ENCODE assay signal across 8 cellular contexts in genomic region chr1:1304331-1305299, GRCh38. TPM values are rescaled to one million over a fixed set of nuclear protein-coding genes. Genes with fewer than 3 reads are reported as not detected.
DNase-seq lines count a peak whose midpoint lies in the region; ATAC-seq, FAIRE-seq and TF ChIP-seq lines count a peak whose summit lies in the region.

No MANE protein-coding gene starts in this region.

- H3K9ac ChIP-seq in K562 (ENCODE audit: insufficient read depth in 1 of 2, low read depth in 2 of 2, low read length in 2 of 2) (peak overlapping the region; percentile 57 to 97), iPS-15b (ENCODE audit: low read depth, low read length) (peak overlapping the region; percentile 54)

- no peak for TF ChIP-seq EP300 in K562 (IDR thresholded peaks at IDR 0.05; ENCODE audit: low read length)

- POLR2A ChIA-PET in K562 (lab: Yijun Ruan, JAX): interaction anchor here (0.6 to 1.4 kb wide), 5 partner anchors 10 to 277 kb away, joined by 3 to 7 read pairs (median 3); no protein-coding TSS in a partner anchor

- H4K20me1 ChIP-seq in K562 (replicated peaks; ENCODE audit: control insufficient read depth, insufficient read depth, low read length): peaks cover 28% of the 10 kb centered on the region; the same call in 1 of the 2 replicates

- H3K4me3 ChIP-seq in K562: peak overlapping the region; percentile 94
- H3K4me3 ChIP-seq in iPS-15b (ENCODE audit: low read depth, low read length): peak overlapping the region; percentile 30

- H3K36me3 ChIP-seq in K562 (ENCODE audit: control insufficient read depth, insufficient read depth, low read length) (peaks cover 9% of the 10 kb centered on the region; the same call in 2 of the 3 replicates), iPS-15b (ENCODE audit: control insufficient read depth, insufficient read depth, low read length) (peaks cover 3% of the 10 kb centered on the region)

- in situ Hi-C loops in K562 (cut with MboI): no loop called here

- peaks cover 16% of the 10 kb centered on the region for H3K9me1 ChIP-seq in K562 (ENCODE audit: control insufficient read depth, insufficient read depth, low read length)

- peaks cover 35 to 89% of the 10 kb centered on the region in 2 experiments for H3K4me1 ChIP-seq in K562 (replicated peaks in 1 of 2; ENCODE audit: control insufficient read depth in 2 of 2, insufficient read depth in 2 of 2, low read length in 2 of 2)
- H3K4me1 ChIP-seq in iPS-15b (ENCODE audit: control insufficient read depth, insufficient read depth, low read length): peaks cover 5% of the 10 kb centered on the region

- peak; percentile 51 for FAIRE-seq in K562 (lab: Jason Lieb, UNC)
- FAIRE-seq in GM12891 (lab: Jason Lieb, UNC): no peak

- BruUV-seq in K562 (replicated peaks; lab: Mats Ljungman, UMichigan): no TSS peak

- CTCF ChIA-PET in K562 (lab: Yijun Ruan, JAX; ENCODE audit: low intra/inter-chr PET ratio): no interaction called here

- TF ChIP-seq POLR2A in K562 (conservative IDR thresholded peaks at IDR 0.05) (no peak), GM12891 (IDR thresholded peaks at IDR 0.05; ENCODE audit: low read depth, low read length) (no peak)

- peak overlapping the region; percentile 75 for H3K4me2 ChIP-seq in K562 (ENCODE audit: insufficient read depth, low read length)

- H3K79me2 ChIP-seq in K562 (ENCODE audit: control insufficient read depth, insufficient read depth, low read length): peaks cover 45% of the 10 kb centered on the region

- ATAC-seq in K562 (peak; percentile 25), HG02571 (IDR thresholded peaks at IDR 0.05; ENCODE audit: unreplicated experiment) (no peak), HG03520 (IDR thresholded peaks at IDR 0.05; ENCODE audit: unreplicated experiment) (no peak)

- H3K27ac ChIP-seq in K562 (ENCODE audit: extremely low read depth, low read depth, low read length): peak overlapping the region; percentile 62

- H3K9me3 ChIP-seq in K562 (replicated peaks; ENCODE audit: control insufficient read depth, insufficient read depth, low read depth, low read length) (no peaks in the 10 kb centered on the region), iPS-15b (ENCODE audit: control insufficient read depth, insufficient read depth, low read length) (no peaks in the 10 kb centered on the region)

- intact Hi-C loops in K562 (cut with micrococcal nuclease): loop anchor here (5.0 to 10.0 kb wide), 2 partner anchors 73 to 920 kb away; partner anchors contain the start of genes AURKAIP1 and SKI

- DNase-seq in GM04503 (ENCODE audit: low read depth): peak; percentile 31
- DNase-seq in NCI-H2227 treated with DMSO at 0.1 percent for 48 hours (lab: John Stamatoyannopoulos, UW): peak; percentile 76
- DNase-seq in K562 (ENCODE audit: extremely low read depth in 1 of 4, low spot score in 3 of 4): peak; percentile 52 to 84 (median 58)
- DNase-seq in renal cortical epithelial cell (ENCODE audit: low read depth): peak; percentile 38
- DNase-seq in GM12891 (ENCODE audit: insufficient read length, low spot score): no peak

- H2AFZ ChIP-seq in K562 (ENCODE audit: low read depth, low read length): peak overlapping the region; percentile 61

- WGBS in K562 (ENCODE audit: insufficient coverage, low coverage, missing lambda C conversion rate): 37% methylated on average over 29 of the region's 29 CpGs

- no peak for TF ChIP-seq CTCF in K562 (IDR thresholded peaks at IDR 0.05 in 2 of 3, conservative IDR thresholded peaks at IDR 0.05 in 1 of 3; ENCODE audit: insufficient read depth in 2 of 3, low read depth in 1 of 3, low read length in 3 of 3)

- no peak for TF ChIP-seq RAD21 in K562 (CRISPR knock-in tag; conservative IDR thresholded peaks at IDR 0.05 in 1 of 2, IDR thresholded peaks at IDR 0.05 in 1 of 2)

- H3K27me3 ChIP-seq in K562 (ENCODE audit: control insufficient read depth in 2 of 2, insufficient read depth in 2 of 2, low read length in 2 of 2) (no peaks in the 10 kb centered on the region), iPS-15b (ENCODE audit: control insufficient read depth, insufficient read depth, low read length) (no peaks in the 10 kb centered on the region)

RNA-seq across cellular contexts. Expression of gene ACAP3, which starts 3.1 kb away (rescaled TPM):
- total RNA-seq in K562 (2011; cell fraction: chromatin; rRNA removed; ENCODE audit: low replicate concordance): 140 and 407 TPM in 2 replicates
- 278 and 333 TPM in 2 replicates for total RNA-seq in K562 (2011; cell fraction: nucleolus; rRNA removed)
- 136 and 156 TPM in 2 replicates for total RNA-seq in K562 (2011; cell fraction: nucleoplasm; rRNA removed)
- total RNA-seq in K562 (2014; rRNA removed) (29.6 and 33.3 TPM in 2 replicates), K562 (2014; rRNA removed; fragmentation: Illumina TruSeq; extraction: Trizol) (1.9 and 3.5 TPM in 2 replicates), K562 (2015; rRNA removed; fragmentation: Illumina TruSeq; extraction: Trizol) (14.0 and 15.2 TPM in 2 replicates), K562 (2021) (44.1 and 49.0 TPM in 2 replicates), renal cortical epithelial cell (24.8 and 34.6 TPM in 2 replicates)
- polyA plus RNA-seq in K562 (2011; rRNA removed) (12.0 and 27.1 TPM in 2 replicates), K562 (2014; fragmentation: Illumina TruSeq; extraction: Trizol) (7.2 and 11.8 TPM in 2 replicates), K562 (2014; fragmentation: Nextera tagmentation; extraction: Ambion mirVana) (under 1 TPM; 0.01 to 0.06 TPM), K562 (2014; rRNA removed) (43.8 and 44.8 TPM in 2 replicates)
- 8.5 and 20.8 TPM in 2 replicates for polyA plus RNA-seq in K562 (2011; cell fraction: cytosol; rRNA removed)
- polyA plus RNA-seq in K562 (2011; cell fraction: nucleus; rRNA removed): 346 and 462 TPM in 2 replicates
- 38.9 and 49.6 TPM in 2 replicates for polyA plus RNA-seq in K562 (2012)
- polyA minus RNA-seq in K562 (2011; rRNA and poly(A)+ RNA removed): 6.3 and 10.7 TPM in 2 replicates
- polyA minus RNA-seq in K562 (2011; cell fraction: cytosol; rRNA and poly(A)+ RNA removed): 13.7 and 15.3 TPM in 2 replicates
- 42.4 and 46.1 TPM in 2 replicates for polyA minus RNA-seq in K562 (2011; cell fraction: nucleus; rRNA and poly(A)+ RNA removed)
- 16.1 TPM for polyA plus RNA-seq in GM12891 (2012; ENCODE audit: low read depth, missing spikeins)

RNA-seq across cellular contexts. Expression of gene PUSL1, which starts 3.8 kb away (rescaled TPM):
- total RNA-seq in K562 (2011; cell fraction: chromatin; rRNA removed; ENCODE audit: low replicate concordance): 13.3 and 63.1 TPM in 2 replicates
- total RNA-seq in K562 (2011; cell fraction: nucleolus; rRNA removed): 74.5 and 90.1 TPM in 2 replicates
- 23.2 and 31.2 TPM in 2 replicates for total RNA-seq in K562 (2011; cell fraction: nucleoplasm; rRNA removed)
- 86.9 and 103 TPM in 2 replicates for total RNA-seq in K562 (2014; rRNA removed)
- total RNA-seq in K562 (2014; rRNA removed; fragmentation: Illumina TruSeq; extraction: Trizol): 5.6 and 7.0 TPM in 2 replicates
- total RNA-seq in K562 (2015; rRNA removed; fragmentation: Illumina TruSeq; extraction: Trizol): 29.7 and 31.4 TPM in 2 replicates
- total RNA-seq in K562 (2021): 80.1 and 83.0 TPM in 2 replicates
- polyA plus RNA-seq in K562 (2011; rRNA removed): 13.6 and 22.4 TPM in 2 replicates
- polyA plus RNA-seq in K562 (2011; cell fraction: cytosol; rRNA removed): 29.8 and 137 TPM in 2 replicates
- polyA plus RNA-seq in K562 (2011; cell fraction: nucleus; rRNA removed): 41.7 and 71.9 TPM in 2 replicates
- polyA plus RNA-seq in K562 (2012): 35.1 and 53.3 TPM in 2 replicates
- 10.5 and 25.1 TPM in 2 replicates for polyA plus RNA-seq in K562 (2014; fragmentation: Illumina TruSeq; extraction: Trizol)
- 1 to 10 TPM in 1 of 2 experiments, under 1 TPM in 1; 0.62 to 1.7 TPM for polyA plus RNA-seq in K562 (2014; fragmentation: Nextera tagmentation; extraction: Ambion mirVana)
- 68.5 and 76.0 TPM in 2 replicates for polyA plus RNA-seq in K562 (2014; rRNA removed)
- 3.5 and 5.7 TPM in 2 replicates for polyA minus RNA-seq in K562 (2011; rRNA and poly(A)+ RNA removed)
- 22.0 and 25.8 TPM in 2 replicates for polyA minus RNA-seq in K562 (2011; cell fraction: cytosol; rRNA and poly(A)+ RNA removed)
- polyA minus RNA-seq in K562 (2011; cell fraction: nucleus; rRNA and poly(A)+ RNA removed): 33.5 and 38.2 TPM in 2 replicates
- total RNA-seq in renal cortical epithelial cell: 14.2 and 24.0 TPM in 2 replicates
- polyA plus RNA-seq in GM12891 (2012; ENCODE audit: low read depth, missing spikeins): 10.1 TPM

RNA-seq across cellular contexts. Expression of gene INTS11, which starts 19.8 kb away (rescaled TPM):
- 317 and 866 TPM in 2 replicates for total RNA-seq in K562 (2011; cell fraction: chromatin; rRNA removed; ENCODE audit: low replicate concordance)
- total RNA-seq in K562 (2011; cell fraction: nucleolus; rRNA removed): 565 and 578 TPM in 2 replicates
- total RNA-seq in K562 (2011; cell fraction: nucleoplasm; rRNA removed): 402 and 440 TPM in 2 replicates
- total RNA-seq in K562 (2014; rRNA removed) (151 and 179 TPM in 2 replicates), K562 (2014; rRNA removed; fragmentation: Illumina TruSeq; extraction: Trizol) (62.1 and 77.4 TPM in 2 replicates), K562 (2015; rRNA removed; fragmentation: Illumina TruSeq; extraction: Trizol) (85.4 and 88.8 TPM in 2 replicates), K562 (2021) (153 and 164 TPM in 2 replicates), renal cortical epithelial cell (35.8 and 57.5 TPM in 2 replicates)
- polyA plus RNA-seq in K562 (2011; rRNA removed) (110 and 164 TPM in 2 replicates), K562 (2014; fragmentation: Illumina TruSeq; extraction: Trizol) (143 and 151 TPM in 2 replicates), K562 (2014; fragmentation: Nextera tagmentation; extraction: Ambion mirVana) (10 to 100 TPM in 1 of 2 experiments, 1 to 10 TPM in 1; 3.6 to 11.8 TPM), K562 (2014; rRNA removed) (183 TPM in 2 replicates)
- polyA plus RNA-seq in K562 (2011; cell fraction: cytosol; rRNA removed): 195 and 300 TPM in 2 replicates
- polyA plus RNA-seq in K562 (2011; cell fraction: nucleus; rRNA removed): 663 and 798 TPM in 2 replicates
- 151 and 204 TPM in 2 replicates for polyA plus RNA-seq in K562 (2012)
- 68.4 and 103 TPM in 2 replicates for polyA minus RNA-seq in K562 (2011; rRNA and poly(A)+ RNA removed)
- 79.6 and 101 TPM in 2 replicates for polyA minus RNA-seq in K562 (2011; cell fraction: cytosol; rRNA and poly(A)+ RNA removed)
- polyA minus RNA-seq in K562 (2011; cell fraction: nucleus; rRNA and poly(A)+ RNA removed): 108 and 123 TPM in 2 replicates
- polyA plus RNA-seq in GM12891 (2012; ENCODE audit: low read depth, missing spikeins): 53.4 TPM

RNA-seq across cellular contexts. Expression of gene CPTP, which starts 20.0 kb away (rescaled TPM):
- 3.4 and 22.1 TPM in 2 replicates for total RNA-seq in K562 (2011; cell fraction: chromatin; rRNA removed; ENCODE audit: low replicate concordance)
- 31.8 and 32.0 TPM in 2 replicates for total RNA-seq in K562 (2011; cell fraction: nucleolus; rRNA removed)
- 11.2 and 13.9 TPM in 2 replicates for total RNA-seq in K562 (2011; cell fraction: nucleoplasm; rRNA removed)
- 21.6 and 33.4 TPM in 2 replicates for total RNA-seq in K562 (2014; rRNA removed)
- total RNA-seq in K562 (2014; rRNA removed; fragmentation: Illumina TruSeq; extraction: Trizol): 3.0 and 3.5 TPM in 2 replicates
- total RNA-seq in K562 (2015; rRNA removed; fragmentation: Illumina TruSeq; extraction: Trizol): 8.4 and 10.1 TPM in 2 replicates
- total RNA-seq in K562 (2021): 25.4 and 25.8 TPM in 2 replicates
- polyA plus RNA-seq in K562 (2011; rRNA removed): 3.5 and 5.7 TPM in 2 replicates
- 7.2 and 32.1 TPM in 2 replicates for polyA plus RNA-seq in K562 (2011; cell fraction: cytosol; rRNA removed)
- 5.6 and 10.3 TPM in 2 replicates for polyA plus RNA-seq in K562 (2011; cell fraction: nucleus; rRNA removed)
- polyA plus RNA-seq in K562 (2012): 14.5 and 17.3 TPM in 2 replicates
- 2.7 and 9.1 TPM in 2 replicates for polyA plus RNA-seq in K562 (2014; fragmentation: Illumina TruSeq; extraction: Trizol)
- polyA plus RNA-seq in K562 (2014; fragmentation: Nextera tagmentation; extraction: Ambion mirVana): under 1 TPM; 0.11 to 0.20 TPM
- 12.4 and 12.9 TPM in 2 replicates for polyA plus RNA-seq in K562 (2014; rRNA removed)
- polyA minus RNA-seq in K562 (2011; rRNA and poly(A)+ RNA removed): 2.1 and 2.4 TPM in 2 replicates
- polyA minus RNA-seq in K562 (2011; cell fraction: cytosol; rRNA and poly(A)+ RNA removed): 9.2 and 12.1 TPM in 2 replicates
- polyA minus RNA-seq in K562 (2011; cell fraction: nucleus; rRNA and poly(A)+ RNA removed): 14.0 and 17.8 TPM in 2 replicates
- total RNA-seq in renal cortical epithelial cell: 13.0 and 20.4 TPM in 2 replicates
- 11.6 TPM for polyA plus RNA-seq in GM12891 (2012; ENCODE audit: low read depth, missing spikeins)

RNA-seq across cellular contexts. Expression of gene SCNN1D, which starts 24.4 kb away (rescaled TPM):
- total RNA-seq in K562 (2011; cell fraction: chromatin; rRNA removed; ENCODE audit: low replicate concordance): 1.6 and 4.3 TPM in 2 replicates
- 3.0 and 3.7 TPM in 2 replicates for total RNA-seq in K562 (2011; cell fraction: nucleolus; rRNA removed)
- 1.4 and 2.1 TPM in 2 replicates for total RNA-seq in K562 (2011; cell fraction: nucleoplasm; rRNA removed)
- total RNA-seq in K562 (2014; rRNA removed) (0.53 and 0.64 TPM in 2 replicates), K562 (2014; rRNA removed; fragmentation: Illumina TruSeq; extraction: Trizol) (0.06 TPM in 1 of 2 replicates, not detected in the other), K562 (2015; rRNA removed; fragmentation: Illumina TruSeq; extraction: Trizol) (0.29 and 0.38 TPM in 2 replicates), K562 (2021) (0.73 and 0.87 TPM in 2 replicates), renal cortical epithelial cell (0.52 and 1.9 TPM in 2 replicates)
- polyA plus RNA-seq in K562 (2011; rRNA removed) (0.38 and 0.92 TPM in 2 replicates), K562 (2014; fragmentation: Illumina TruSeq; extraction: Trizol) (0.04 and 0.26 TPM in 2 replicates), K562 (2014; fragmentation: Nextera tagmentation; extraction: Ambion mirVana) (under 1 TPM in 1 of 2 experiments, not detected in 1; 0.01 TPM), K562 (2014; rRNA removed) (1.1 TPM in 2 replicates)
- polyA plus RNA-seq in K562 (2011; cell fraction: cytosol; rRNA removed): 0.71 and 1.8 TPM in 2 replicates
- polyA plus RNA-seq in K562 (2011; cell fraction: nucleus; rRNA removed): 8.1 and 14.5 TPM in 2 replicates
- polyA plus RNA-seq in K562 (2012): 0.79 and 1.9 TPM in 2 replicates
- polyA minus RNA-seq in K562 (2011; rRNA and poly(A)+ RNA removed): 0.09 and 0.11 TPM in 2 replicates
- polyA minus RNA-seq in K562 (2011; cell fraction: cytosol; rRNA and poly(A)+ RNA removed): not detected in 2 replicates
- 0.94 and 1.3 TPM in 2 replicates for polyA minus RNA-seq in K562 (2011; cell fraction: nucleus; rRNA and poly(A)+ RNA removed)
- polyA plus RNA-seq in GM12891 (2012; ENCODE audit: low read depth, missing spikeins): 1.6 TPM
